ENCODE assay signal across 1 cellular context in the genomic region with DNA sequence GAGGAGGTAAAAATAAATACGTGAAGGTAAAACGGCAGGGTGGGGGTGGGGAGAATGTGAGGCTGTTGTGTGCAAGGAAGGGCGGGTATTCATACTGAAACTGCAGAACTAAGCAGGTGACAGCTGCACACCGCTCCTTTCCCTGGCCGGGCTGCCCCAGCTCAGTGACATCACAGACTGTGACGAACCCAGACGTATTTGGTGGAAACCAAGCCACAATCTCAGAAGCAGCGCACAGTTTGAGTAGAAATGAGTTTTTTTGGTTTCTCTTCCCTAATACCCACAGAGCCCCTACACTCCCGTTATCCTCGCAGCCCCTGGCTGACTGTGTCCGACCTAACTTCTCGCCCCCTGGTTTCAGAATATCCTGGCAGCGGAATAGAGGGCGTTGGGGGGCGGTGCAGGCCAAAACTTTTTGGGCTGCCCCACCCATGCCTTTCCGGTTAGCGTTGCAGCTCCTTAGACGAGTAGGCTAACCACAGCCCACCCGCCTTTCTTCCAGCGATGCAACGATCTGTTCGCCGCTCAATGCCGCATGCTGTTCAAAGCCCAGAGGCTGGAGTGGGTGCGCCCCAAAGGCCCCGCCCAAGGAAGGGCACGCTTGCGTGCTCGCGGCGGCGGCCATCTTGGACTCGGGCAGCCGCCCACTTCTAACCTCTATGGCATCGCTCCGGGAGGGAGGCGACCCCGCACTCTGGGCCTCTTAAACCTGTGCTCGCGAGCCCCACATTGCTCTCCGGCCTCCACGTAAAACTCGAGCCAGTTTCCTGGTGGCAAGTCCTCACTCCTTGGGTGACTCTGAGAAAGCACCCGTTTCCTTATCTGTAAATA.
TF ChIP-seq lines count a peak whose summit lies in the region.

No MANE protein-coding gene starts in this region.

TF ChIP-seq in HepG2, 621 proteins besides CTCF, POLR2A, EP300 and RAD21 (continued from another document and continues in another):
- TF ChIP-seq ZNF569 (CRISPR knock-in tag; IDR thresholded peaks at IDR 0.05; ENCODE audit: borderline replicate concordance) (no peak), ZMYM2 (CRISPR knock-in tag; IDR thresholded peaks at IDR 0.05) (no peak), TAF1 (CRISPR knock-in tag; IDR thresholded peaks at IDR 0.05) (no peak; the same call in 1 of the 2 replicates), ELF3 (CRISPR knock-in tag; IDR thresholded peaks at IDR 0.05) (0 out of 2 replicates have a peak, but pooled peaks have one; percentile 23), FIP1L1 (IDR thresholded peaks at IDR 0.05; ENCODE audit: borderline replicate concordance, insufficient read depth, low read depth, low read length) (no peak), ZNF713 (CRISPR knock-in tag; IDR thresholded peaks at IDR 0.05) (no peak; the same call in 1 of the 2 replicates), SP4 (CRISPR knock-in tag; IDR thresholded peaks at IDR 0.05) (peak; percentile 89), RFX1 (IDR thresholded peaks at IDR 0.05) (no peak), NFYC (CRISPR knock-in tag; IDR thresholded peaks at IDR 0.05) (peak; percentile 52; the same call in 1 of the 2 replicates), STAG1 (CRISPR knock-in tag; IDR thresholded peaks at IDR 0.05) (no peak), ZNF749 (CRISPR knock-in tag; IDR thresholded peaks at IDR 0.05; ENCODE audit: borderline replicate concordance) (no peak), MAFG (CRISPR knock-in tag; IDR thresholded peaks at IDR 0.05) (no peak), HNRNPLL (IDR thresholded peaks at IDR 0.05; ENCODE audit: low read depth, low read length, poor library complexity, severe bottlenecking) (no peak), SMC3 (IDR thresholded peaks at IDR 0.05; ENCODE audit: low read length) (no peak), ZNF570 (CRISPR knock-in tag; IDR thresholded peaks at IDR 0.05; ENCODE audit: borderline replicate concordance) (no peak), NONO (IDR thresholded peaks at IDR 0.05) (no peak), NONO (CRISPR knock-in tag; conservative IDR thresholded peaks at IDR 0.05) (peak; percentile 86), JARID2 (CRISPR knock-in tag; IDR thresholded peaks at IDR 0.05; ENCODE audit: insufficient replicate concordance) (no peak), ARID2 (CRISPR knock-in tag; IDR thresholded peaks at IDR 0.05; ENCODE audit: borderline replicate concordance) (no peak), SSRP1 (CRISPR knock-in tag; IDR thresholded peaks at IDR 0.05) (no peak; the same call in 1 of the 2 replicates), ZNF674 (CRISPR knock-in tag; IDR thresholded peaks at IDR 0.05; ENCODE audit: low read depth) (no peak), FOXA3 (CRISPR knock-in tag; IDR thresholded peaks at IDR 0.05) (0 out of 2 replicates have a peak, but pooled peaks have one; percentile 21), NFE2L2 (IDR thresholded peaks at IDR 0.05; ENCODE audit: low read length) (no peak), ZNF563 (CRISPR knock-in tag; IDR thresholded peaks at IDR 0.05) (no peak), TEAD2 (CRISPR knock-in tag; IDR thresholded peaks at IDR 0.05) (no peak), ZFY (CRISPR knock-in tag; IDR thresholded peaks at IDR 0.05) (no peak), SKI (IDR thresholded peaks at IDR 0.05; ENCODE audit: partially characterized antibody) (no peak), ZNF501 (CRISPR knock-in tag; IDR thresholded peaks at IDR 0.05) (peak; percentile 93), ASH2L (IDR thresholded peaks at IDR 0.05; ENCODE audit: insufficient read length, low read depth, low read length) (no peak), HNRNPK (IDR thresholded peaks at IDR 0.05; ENCODE audit: low read depth, low read length, poor library complexity, severe bottlenecking) (no peak), CHD4 (IDR thresholded peaks at IDR 0.05; ENCODE audit: borderline replicate concordance, low read length) (no peak), AGO2 (optimal IDR thresholded peaks at IDR 0.05; ENCODE audit: low read depth, low read length) (peak; percentile 91), GTF3A (CRISPR knock-in tag; conservative IDR thresholded peaks at IDR 0.05) (no peak), NFE2 (CRISPR knock-in tag; IDR thresholded peaks at IDR 0.05) (no peak), PHF20 (CRISPR knock-in tag; IDR thresholded peaks at IDR 0.05) (peak; percentile 70), ZNF317 (CRISPR knock-in tag; IDR thresholded peaks at IDR 0.05) (peak; percentile 41; the same call in 1 of the 2 replicates), ZSCAN25 (CRISPR knock-in tag; IDR thresholded peaks at IDR 0.05) (0 out of 2 replicates have a peak, but pooled peaks have one; percentile 28), CENPT (CRISPR knock-in tag; IDR thresholded peaks at IDR 0.05; ENCODE audit: low read depth) (no peak), RBAK (CRISPR knock-in tag; IDR thresholded peaks at IDR 0.05) (no peak), NFATC3 (CRISPR knock-in tag; IDR thresholded peaks at IDR 0.05) (no peak), ZNF567 (CRISPR knock-in tag; IDR thresholded peaks at IDR 0.05; ENCODE audit: borderline replicate concordance) (no peak), MIXL1 (CRISPR knock-in tag; IDR thresholded peaks at IDR 0.05) (no peak), TBP (CRISPR knock-in tag; IDR thresholded peaks at IDR 0.05) (no peak)
- TF ChIP-seq, protein P1, sequence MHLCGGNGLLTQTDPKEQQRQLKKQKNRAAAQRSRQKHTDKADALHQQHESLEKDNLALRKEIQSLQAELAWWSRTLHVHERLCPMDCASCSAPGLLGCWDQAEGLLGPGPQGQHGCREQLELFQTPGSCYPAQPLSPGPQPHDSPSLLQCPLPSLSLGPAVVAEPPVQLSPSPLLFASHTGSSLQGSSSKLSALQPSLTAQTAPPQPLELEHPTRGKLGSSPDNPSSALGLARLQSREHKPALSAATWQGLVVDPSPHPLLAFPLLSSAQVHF (CRISPR knock-in tag; IDR thresholded peaks at IDR 0.05) = no peak
- TF ChIP-seq, protein P2, sequence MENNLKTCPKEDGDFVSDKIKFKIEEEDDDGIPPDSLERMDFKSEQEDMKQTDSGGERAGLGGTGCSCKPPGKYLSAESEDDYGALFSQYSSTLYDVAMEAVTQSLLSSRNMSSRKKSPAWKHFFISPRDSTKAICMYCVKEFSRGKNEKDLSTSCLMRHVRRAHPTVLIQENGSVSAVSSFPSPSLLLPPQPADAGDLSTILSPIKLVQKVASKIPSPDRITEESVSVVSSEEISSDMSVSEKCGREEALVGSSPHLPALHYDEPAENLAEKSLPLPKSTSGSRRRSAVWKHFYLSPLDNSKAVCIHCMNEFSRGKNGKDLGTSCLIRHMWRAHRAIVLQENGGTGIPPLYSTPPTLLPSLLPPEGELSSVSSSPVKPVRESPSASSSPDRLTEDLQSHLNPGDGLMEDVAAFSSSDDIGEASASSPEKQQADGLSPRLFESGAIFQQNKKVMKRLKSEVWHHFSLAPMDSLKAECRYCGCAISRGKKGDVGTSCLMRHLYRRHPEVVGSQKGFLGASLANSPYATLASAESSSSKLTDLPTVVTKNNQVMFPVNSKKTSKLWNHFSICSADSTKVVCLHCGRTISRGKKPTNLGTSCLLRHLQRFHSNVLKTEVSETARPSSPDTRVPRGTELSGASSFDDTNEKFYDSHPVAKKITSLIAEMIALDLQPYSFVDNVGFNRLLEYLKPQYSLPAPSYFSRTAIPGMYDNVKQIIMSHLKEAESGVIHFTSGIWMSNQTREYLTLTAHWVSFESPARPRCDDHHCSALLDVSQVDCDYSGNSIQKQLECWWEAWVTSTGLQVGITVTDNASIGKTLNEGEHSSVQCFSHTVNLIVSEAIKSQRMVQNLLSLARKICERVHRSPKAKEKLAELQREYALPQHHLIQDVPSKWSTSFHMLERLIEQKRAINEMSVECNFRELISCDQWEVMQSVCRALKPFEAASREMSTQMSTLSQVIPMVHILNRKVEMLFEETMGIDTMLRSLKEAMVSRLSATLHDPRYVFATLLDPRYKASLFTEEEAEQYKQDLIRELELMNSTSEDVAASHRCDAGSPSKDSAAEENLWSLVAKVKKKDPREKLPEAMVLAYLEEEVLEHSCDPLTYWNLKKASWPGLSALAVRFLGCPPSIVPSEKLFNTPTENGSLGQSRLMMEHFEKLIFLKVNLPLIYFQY (CRISPR knock-in tag; IDR thresholded peaks at IDR 0.05; ENCODE audit: borderline replicate concordance) = no peak; the same call in 1 of the 2 replicates
- TF ChIP-seq, protein P3, sequence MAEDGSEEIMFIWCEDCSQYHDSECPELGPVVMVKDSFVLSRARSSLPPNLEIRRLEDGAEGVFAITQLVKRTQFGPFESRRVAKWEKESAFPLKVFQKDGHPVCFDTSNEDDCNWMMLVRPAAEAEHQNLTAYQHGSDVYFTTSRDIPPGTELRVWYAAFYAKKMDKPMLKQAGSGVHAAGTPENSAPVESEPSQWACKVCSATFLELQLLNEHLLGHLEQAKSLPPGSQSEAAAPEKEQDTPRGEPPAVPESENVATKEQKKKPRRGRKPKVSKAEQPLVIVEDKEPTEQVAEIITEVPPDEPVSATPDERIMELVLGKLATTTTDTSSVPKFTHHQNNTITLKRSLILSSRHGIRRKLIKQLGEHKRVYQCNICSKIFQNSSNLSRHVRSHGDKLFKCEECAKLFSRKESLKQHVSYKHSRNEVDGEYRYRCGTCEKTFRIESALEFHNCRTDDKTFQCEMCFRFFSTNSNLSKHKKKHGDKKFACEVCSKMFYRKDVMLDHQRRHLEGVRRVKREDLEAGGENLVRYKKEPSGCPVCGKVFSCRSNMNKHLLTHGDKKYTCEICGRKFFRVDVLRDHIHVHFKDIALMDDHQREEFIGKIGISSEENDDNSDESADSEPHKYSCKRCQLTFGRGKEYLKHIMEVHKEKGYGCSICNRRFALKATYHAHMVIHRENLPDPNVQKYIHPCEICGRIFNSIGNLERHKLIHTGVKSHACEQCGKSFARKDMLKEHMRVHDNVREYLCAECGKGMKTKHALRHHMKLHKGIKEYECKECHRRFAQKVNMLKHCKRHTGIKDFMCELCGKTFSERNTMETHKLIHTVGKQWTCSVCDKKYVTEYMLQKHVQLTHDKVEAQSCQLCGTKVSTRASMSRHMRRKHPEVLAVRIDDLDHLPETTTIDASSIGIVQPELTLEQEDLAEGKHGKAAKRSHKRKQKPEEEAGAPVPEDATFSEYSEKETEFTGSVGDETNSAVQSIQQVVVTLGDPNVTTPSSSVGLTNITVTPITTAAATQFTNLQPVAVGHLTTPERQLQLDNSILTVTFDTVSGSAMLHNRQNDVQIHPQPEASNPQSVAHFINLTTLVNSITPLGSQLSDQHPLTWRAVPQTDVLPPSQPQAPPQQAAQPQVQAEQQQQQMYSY (CRISPR knock-in tag; IDR thresholded peaks at IDR 0.05) = no peak
- TF ChIP-seq, protein P4, sequence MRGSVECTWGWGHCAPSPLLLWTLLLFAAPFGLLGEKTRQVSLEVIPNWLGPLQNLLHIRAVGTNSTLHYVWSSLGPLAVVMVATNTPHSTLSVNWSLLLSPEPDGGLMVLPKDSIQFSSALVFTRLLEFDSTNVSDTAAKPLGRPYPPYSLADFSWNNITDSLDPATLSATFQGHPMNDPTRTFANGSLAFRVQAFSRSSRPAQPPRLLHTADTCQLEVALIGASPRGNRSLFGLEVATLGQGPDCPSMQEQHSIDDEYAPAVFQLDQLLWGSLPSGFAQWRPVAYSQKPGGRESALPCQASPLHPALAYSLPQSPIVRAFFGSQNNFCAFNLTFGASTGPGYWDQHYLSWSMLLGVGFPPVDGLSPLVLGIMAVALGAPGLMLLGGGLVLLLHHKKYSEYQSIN (CRISPR knock-in tag; IDR thresholded peaks at IDR 0.05; ENCODE audit: borderline replicate concordance) = no peak
- TF ChIP-seq, protein P5, sequence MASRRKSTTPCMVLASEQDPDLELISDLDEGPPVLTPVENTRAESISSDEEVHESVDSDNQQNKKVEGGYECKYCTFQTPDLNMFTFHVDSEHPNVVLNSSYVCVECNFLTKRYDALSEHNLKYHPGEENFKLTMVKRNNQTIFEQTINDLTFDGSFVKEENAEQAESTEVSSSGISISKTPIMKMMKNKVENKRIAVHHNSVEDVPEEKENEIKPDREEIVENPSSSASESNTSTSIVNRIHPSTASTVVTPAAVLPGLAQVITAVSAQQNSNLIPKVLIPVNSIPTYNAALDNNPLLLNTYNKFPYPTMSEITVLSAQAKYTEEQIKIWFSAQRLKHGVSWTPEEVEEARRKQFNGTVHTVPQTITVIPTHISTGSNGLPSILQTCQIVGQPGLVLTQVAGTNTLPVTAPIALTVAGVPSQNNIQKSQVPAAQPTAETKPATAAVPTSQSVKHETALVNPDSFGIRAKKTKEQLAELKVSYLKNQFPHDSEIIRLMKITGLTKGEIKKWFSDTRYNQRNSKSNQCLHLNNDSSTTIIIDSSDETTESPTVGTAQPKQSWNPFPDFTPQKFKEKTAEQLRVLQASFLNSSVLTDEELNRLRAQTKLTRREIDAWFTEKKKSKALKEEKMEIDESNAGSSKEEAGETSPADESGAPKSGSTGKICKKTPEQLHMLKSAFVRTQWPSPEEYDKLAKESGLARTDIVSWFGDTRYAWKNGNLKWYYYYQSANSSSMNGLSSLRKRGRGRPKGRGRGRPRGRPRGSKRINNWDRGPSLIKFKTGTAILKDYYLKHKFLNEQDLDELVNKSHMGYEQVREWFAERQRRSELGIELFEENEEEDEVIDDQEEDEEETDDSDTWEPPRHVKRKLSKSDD (CRISPR knock-in tag; IDR thresholded peaks at IDR 0.05; ENCODE audit: low read depth) = peak; percentile 94
- TF ChIP-seq, protein P6, sequence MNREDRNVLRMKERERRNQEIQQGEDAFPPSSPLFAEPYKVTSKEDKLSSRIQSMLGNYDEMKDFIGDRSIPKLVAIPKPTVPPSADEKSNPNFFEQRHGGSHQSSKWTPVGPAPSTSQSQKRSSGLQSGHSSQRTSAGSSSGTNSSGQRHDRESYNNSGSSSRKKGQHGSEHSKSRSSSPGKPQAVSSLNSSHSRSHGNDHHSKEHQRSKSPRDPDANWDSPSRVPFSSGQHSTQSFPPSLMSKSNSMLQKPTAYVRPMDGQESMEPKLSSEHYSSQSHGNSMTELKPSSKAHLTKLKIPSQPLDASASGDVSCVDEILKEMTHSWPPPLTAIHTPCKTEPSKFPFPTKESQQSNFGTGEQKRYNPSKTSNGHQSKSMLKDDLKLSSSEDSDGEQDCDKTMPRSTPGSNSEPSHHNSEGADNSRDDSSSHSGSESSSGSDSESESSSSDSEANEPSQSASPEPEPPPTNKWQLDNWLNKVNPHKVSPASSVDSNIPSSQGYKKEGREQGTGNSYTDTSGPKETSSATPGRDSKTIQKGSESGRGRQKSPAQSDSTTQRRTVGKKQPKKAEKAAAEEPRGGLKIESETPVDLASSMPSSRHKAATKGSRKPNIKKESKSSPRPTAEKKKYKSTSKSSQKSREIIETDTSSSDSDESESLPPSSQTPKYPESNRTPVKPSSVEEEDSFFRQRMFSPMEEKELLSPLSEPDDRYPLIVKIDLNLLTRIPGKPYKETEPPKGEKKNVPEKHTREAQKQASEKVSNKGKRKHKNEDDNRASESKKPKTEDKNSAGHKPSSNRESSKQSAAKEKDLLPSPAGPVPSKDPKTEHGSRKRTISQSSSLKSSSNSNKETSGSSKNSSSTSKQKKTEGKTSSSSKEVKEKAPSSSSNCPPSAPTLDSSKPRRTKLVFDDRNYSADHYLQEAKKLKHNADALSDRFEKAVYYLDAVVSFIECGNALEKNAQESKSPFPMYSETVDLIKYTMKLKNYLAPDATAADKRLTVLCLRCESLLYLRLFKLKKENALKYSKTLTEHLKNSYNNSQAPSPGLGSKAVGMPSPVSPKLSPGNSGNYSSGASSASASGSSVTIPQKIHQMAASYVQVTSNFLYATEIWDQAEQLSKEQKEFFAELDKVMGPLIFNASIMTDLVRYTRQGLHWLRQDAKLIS (CRISPR knock-in tag; IDR thresholded peaks at IDR 0.05) = 0 out of 2 replicates have a peak, but pooled peaks have one; percentile 21
